1 cellular context compared by ENCODE assay signal in the genomic region with DNA sequence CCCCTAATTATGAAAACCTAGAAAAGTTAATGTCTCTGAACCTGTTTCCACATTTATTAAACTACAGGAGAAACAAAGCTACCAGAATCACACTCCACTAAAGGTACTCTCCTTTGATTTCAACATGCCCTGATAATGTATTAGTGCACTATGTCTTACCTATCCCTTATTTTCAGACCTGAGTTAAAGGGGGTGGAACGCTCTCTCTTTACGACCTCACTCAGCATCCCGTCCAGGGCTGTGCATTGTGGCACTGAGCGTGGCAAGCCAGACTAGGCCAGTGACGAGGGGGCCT.
TF ChIP-seq lines count a peak whose summit lies in the region.

No MANE protein-coding gene starts in this region.

TF ChIP-seq in GM12878, 131 proteins besides CTCF, POLR2A, EP300 and RAD21:
- TF ChIP-seq TCF3 (IDR thresholded peaks at IDR 0.05; ENCODE audit: borderline replicate concordance, insufficient read depth, low read depth, low read length) = no peak
- TF ChIP-seq ETV6 (conservative IDR thresholded peaks at IDR 0.05 in 1 of 2, IDR thresholded peaks at IDR 0.05 in 1 of 2; ENCODE audit: borderline replicate concordance in 1 of 2, low read depth in 1 of 2) = no peak
- TF ChIP-seq ZNF622 (IDR thresholded peaks at IDR 0.05) = no peak
- TF ChIP-seq SREBF2 (IDR thresholded peaks at IDR 0.05; ENCODE audit: low read length) = no peak
- TF ChIP-seq EED (IDR thresholded peaks at IDR 0.05; ENCODE audit: low read depth) = no peak
- TF ChIP-seq JUNB (IDR thresholded peaks at IDR 0.05) = no peak
- TF ChIP-seq SP1 (IDR thresholded peaks at IDR 0.05; ENCODE audit: low read depth, low read length) = no peak
- TF ChIP-seq, protein P1, sequence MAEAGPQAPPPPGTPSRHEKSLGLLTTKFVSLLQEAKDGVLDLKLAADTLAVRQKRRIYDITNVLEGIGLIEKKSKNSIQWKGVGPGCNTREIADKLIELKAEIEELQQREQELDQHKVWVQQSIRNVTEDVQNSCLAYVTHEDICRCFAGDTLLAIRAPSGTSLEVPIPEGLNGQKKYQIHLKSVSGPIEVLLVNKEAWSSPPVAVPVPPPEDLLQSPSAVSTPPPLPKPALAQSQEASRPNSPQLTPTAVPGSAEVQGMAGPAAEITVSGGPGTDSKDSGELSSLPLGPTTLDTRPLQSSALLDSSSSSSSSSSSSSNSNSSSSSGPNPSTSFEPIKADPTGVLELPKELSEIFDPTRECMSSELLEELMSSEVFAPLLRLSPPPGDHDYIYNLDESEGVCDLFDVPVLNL (IDR thresholded peaks at IDR 0.05; ENCODE audit: low read depth, low read length) = no peak
- TF ChIP-seq, protein P2, sequence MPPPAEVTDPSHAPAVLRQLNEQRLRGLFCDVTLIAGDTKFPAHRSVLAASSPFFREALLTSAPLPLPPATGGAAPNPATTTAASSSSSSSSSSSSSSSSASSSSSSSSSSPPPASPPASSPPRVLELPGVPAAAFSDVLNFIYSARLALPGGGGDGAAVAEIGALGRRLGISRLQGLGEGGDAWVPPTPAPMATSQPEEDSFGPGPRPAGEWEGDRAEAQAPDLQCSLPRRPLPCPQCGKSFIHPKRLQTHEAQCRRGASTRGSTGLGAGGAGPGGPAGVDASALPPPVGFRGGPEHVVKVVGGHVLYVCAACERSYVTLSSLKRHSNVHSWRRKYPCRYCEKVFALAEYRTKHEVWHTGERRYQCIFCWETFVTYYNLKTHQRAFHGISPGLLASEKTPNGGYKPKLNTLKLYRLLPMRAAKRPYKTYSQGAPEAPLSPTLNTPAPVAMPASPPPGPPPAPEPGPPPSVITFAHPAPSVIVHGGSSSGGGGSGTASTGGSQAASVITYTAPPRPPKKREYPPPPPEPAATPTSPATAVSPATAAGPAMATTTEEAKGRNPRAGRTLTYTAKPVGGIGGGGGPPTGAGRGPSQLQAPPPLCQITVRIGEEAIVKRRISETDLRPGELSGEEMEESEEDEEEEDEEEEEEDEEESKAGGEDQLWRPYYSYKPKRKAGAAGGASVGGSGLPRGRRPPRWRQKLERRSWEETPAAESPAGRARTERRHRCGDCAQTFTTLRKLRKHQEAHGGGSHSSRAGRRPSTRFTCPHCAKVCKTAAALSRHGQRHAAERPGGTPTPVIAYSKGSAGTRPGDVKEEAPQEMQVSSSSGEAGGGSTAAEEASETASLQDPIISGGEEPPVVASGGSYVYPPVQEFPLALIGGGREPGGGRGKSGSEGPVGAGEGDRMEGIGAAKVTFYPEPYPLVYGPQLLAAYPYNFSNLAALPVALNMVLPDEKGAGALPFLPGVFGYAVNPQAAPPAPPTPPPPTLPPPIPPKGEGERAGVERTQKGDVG (CRISPR knock-in tag; IDR thresholded peaks at IDR 0.05) = no peak
- TF ChIP-seq, protein P3, sequence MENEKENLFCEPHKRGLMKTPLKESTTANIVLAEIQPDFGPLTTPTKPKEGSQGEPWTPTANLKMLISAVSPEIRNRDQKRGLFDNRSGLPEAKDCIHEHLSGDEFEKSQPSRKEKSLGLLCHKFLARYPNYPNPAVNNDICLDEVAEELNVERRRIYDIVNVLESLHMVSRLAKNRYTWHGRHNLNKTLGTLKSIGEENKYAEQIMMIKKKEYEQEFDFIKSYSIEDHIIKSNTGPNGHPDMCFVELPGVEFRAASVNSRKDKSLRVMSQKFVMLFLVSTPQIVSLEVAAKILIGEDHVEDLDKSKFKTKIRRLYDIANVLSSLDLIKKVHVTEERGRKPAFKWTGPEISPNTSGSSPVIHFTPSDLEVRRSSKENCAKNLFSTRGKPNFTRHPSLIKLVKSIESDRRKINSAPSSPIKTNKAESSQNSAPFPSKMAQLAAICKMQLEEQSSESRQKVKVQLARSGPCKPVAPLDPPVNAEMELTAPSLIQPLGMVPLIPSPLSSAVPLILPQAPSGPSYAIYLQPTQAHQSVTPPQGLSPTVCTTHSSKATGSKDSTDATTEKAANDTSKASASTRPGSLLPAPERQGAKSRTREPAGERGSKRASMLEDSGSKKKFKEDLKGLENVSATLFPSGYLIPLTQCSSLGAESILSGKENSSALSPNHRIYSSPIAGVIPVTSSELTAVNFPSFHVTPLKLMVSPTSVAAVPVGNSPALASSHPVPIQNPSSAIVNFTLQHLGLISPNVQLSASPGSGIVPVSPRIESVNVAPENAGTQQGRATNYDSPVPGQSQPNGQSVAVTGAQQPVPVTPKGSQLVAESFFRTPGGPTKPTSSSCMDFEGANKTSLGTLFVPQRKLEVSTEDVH (IDR thresholded peaks at IDR 0.05; ENCODE audit: low read depth, partially characterized antibody) = no peak
- TF ChIP-seq MYC (IDR thresholded peaks at IDR 0.05; ENCODE audit: insufficient read depth, insufficient read length, insufficient replicate concordance, low read length, severe bottlenecking) = no peak
- TF ChIP-seq, protein P4, sequence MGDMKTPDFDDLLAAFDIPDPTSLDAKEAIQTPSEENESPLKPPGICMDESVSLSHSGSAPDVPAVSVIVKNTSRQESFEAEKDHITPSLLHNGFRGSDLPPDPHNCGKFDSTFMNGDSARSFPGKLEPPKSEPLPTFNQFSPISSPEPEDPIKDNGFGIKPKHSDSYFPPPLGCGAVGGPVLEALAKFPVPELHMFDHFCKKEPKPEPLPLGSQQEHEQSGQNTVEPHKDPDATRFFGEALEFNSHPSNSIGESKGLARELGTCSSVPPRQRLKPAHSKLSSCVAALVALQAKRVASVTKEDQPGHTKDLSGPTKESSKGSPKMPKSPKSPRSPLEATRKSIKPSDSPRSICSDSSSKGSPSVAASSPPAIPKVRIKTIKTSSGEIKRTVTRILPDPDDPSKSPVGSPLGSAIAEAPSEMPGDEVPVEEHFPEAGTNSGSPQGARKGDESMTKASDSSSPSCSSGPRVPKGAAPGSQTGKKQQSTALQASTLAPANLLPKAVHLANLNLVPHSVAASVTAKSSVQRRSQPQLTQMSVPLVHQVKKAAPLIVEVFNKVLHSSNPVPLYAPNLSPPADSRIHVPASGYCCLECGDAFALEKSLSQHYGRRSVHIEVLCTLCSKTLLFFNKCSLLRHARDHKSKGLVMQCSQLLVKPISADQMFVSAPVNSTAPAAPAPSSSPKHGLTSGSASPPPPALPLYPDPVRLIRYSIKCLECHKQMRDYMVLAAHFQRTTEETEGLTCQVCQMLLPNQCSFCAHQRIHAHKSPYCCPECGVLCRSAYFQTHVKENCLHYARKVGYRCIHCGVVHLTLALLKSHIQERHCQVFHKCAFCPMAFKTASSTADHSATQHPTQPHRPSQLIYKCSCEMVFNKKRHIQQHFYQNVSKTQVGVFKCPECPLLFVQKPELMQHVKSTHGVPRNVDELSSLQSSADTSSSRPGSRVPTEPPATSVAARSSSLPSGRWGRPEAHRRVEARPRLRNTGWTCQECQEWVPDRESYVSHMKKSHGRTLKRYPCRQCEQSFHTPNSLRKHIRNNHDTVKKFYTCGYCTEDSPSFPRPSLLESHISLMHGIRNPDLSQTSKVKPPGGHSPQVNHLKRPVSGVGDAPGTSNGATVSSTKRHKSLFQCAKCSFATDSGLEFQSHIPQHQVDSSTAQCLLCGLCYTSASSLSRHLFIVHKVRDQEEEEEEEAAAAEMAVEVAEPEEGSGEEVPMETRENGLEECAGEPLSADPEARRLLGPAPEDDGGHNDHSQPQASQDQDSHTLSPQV (IDR thresholded peaks at IDR 0.05) = no peak
- no peak for TF ChIP-seq MTA3 (IDR thresholded peaks at IDR 0.05; ENCODE audit: borderline replicate concordance, low read length)
